ENCODE assay signal across 23 cellular contexts in the genomic region with DNA sequence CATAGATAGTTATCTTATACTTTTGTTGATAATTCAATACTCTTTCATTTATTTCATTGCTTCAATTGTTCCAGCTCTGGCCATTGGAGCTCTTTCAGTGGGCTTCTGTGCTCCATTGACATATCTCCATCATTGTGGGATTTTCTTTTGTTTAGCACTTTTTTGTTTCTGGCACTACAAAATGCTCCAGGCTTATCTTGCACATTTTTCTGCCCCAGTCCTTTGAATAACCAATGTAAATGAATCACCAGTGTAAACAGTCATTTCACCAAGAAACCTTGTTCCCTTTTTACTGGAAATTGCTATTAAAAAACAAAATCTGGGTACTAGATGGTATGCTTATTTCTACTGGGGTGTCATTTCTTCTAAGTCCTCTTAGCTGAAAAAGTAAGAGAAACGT.
"Had no signal": no experiment of that assay in that cellular context is flagged by ENCODE, and none has a peak within 500 bp of the region (broad histone marks: within the 10 kb centered on the region; RNA-seq: fewer than 3 reads in every experiment).

No MANE protein-coding gene starts in this region.

- ATAC-seq: activated CD4-positive, alpha-beta T cell treated with anti-CD3 and anti-CD28 coated beads for 36 hours; activated CD8-positive, alpha-beta memory T cell treated with anti-CD3 and anti-CD28 coated beads, Interleukin-2, amount 10 ng/mL, durations not matched to agents 7 days and 5 days; activated CD8-positive, alpha-beta T cell treated with anti-CD3 and anti-CD28 coated beads, Interleukin-2, amount 10 ng/mL, durations not matched to agents 7 days and 5 days; activated T-cell treated with anti-CD3 and anti-CD28 coated beads, Interleukin-2, amount 50 U/mL, for 72 hours; left lung; lower lobe of right lung; naive thymus-derived CD8-positive, alpha-beta T cell; psoas muscle; stimulated activated memory B cell treated with anti-CD40 and anti-IgM and Interleukin-4, amounts not matched to agents 10 μg/mL and 1 μg/mL and 100 μg/mL, for 72 hours; stimulated activated naive CD8-positive, alpha-beta T cell treated with anti-CD3 and anti-CD28 coated beads, Interleukin-15, amount 100 ng/mL, for 72 hours; upper lobe of right lung had no signal

- DNase-seq: activated CD4-positive, alpha-beta T cell treated with anti-CD3 and anti-CD28 coated beads for 36 hours; activated CD4-positive, CD25-positive, alpha-beta regulatory T cell; activated CD8-positive, alpha-beta memory T cell treated with anti-CD3 and anti-CD28 coated beads, Interleukin-2, amount 10 ng/mL, durations not matched to agents 7 days and 5 days; activated CD8-positive, alpha-beta T cell treated with anti-CD3 and anti-CD28 coated beads, Interleukin-2, amount 10 ng/mL, durations not matched to agents 7 days and 5 days; activated naive CD4-positive, alpha-beta T cell treated with Interleukin-2 at 50 U/mL for 16 hours; activated T-cell treated with anti-CD3 and anti-CD28 coated beads, Interleukin-2, amount 50 U/mL, for 72 hours; adrenal gland; colonic mucosa; effector memory CD4-positive, alpha-beta T cell; left lung; lower lobe of right lung; mesenchymal stem cell; naive thymus-derived CD8-positive, alpha-beta T cell; occipital lobe; psoas muscle; stimulated activated CD4-positive, alpha-beta T cell treated with anti-CD3 and anti-CD28 coated beads, Interleukin-1b, Interleukin-23, amount 100 ng/mL, for 48 hours; stimulated activated CD4-positive, alpha-beta T cell treated with anti-CD3 and anti-CD28 coated beads, Interleukin-4, amount 100 ng/mL, for 4 hours; stimulated activated CD8-positive, alpha-beta memory T cell treated with anti-CD3 and anti-CD28 coated beads, Interleukin-4, amount 100 ng/mL, for 48 hours; stimulated activated naive CD8-positive, alpha-beta T cell treated with anti-CD3 and anti-CD28 coated beads, Interleukin-15, amount 100 ng/mL, for 72 hours; T-helper 1 cell; tibial artery; upper lobe of right lung had no signal
